ENCODE assay signal across 12 cellular contexts in genomic region chr1:177983087-177983823, GRCh38. TPM values are rescaled to one million over a fixed set of nuclear protein-coding genes. Genes with fewer than 3 reads are reported as not detected.
DNase-seq lines count a peak whose midpoint lies in the region; ATAC-seq and TF ChIP-seq lines count a peak whose summit lies in the region.
"Had no signal": no experiment of that assay in that cellular context is flagged by ENCODE, and none has a peak within 500 bp of the region (broad histone marks: within the 10 kb centered on the region; RNA-seq: fewer than 3 reads in every experiment).

No MANE protein-coding gene starts in this region.

- TF ChIP-seq POLR2A in IMR-90 (IDR thresholded peaks at IDR 0.05; ENCODE audit: low read depth, low read length): no peak

- 0 out of 2 replicates have a peak overlapping the region, but pooled peaks have one; percentile 35 for H2BK120ac ChIP-seq in IMR-90 (ENCODE audit: low read depth, low read length)

- ATAC-seq in IMR-90 (ENCODE audit: low read depth) (peak; percentile 35), GM21367 (IDR thresholded peaks at IDR 0.05; ENCODE audit: unreplicated experiment) (no peak)
- ATAC-seq in naive thymus-derived CD8-positive, alpha-beta T cell: no peak
- ATAC-seq: activated naive CD4-positive, alpha-beta T cell treated with anti-CD3 and anti-CD28 coated beads, Interleukin-2, amount 50 U/mL, for 72 hours; CD8-positive, alpha-beta T cell had no signal

- H3K27me3 ChIP-seq in IMR-90 (ENCODE audit: control insufficient read depth, insufficient read depth, low read length) (no peaks in the 10 kb centered on the region), adipocyte (replicated peaks; ENCODE audit: control insufficient read depth, insufficient read depth, low read length) (no peaks in the 10 kb centered on the region), left ventricle myocardium inferior (ENCODE audit: low read depth) (no peaks in the 10 kb centered on the region), smooth muscle cell (ENCODE audit: low read depth) (no peaks in the 10 kb centered on the region)

- TF ChIP-seq CTCF in IMR-90 (conservative IDR thresholded peaks at IDR 0.05; ENCODE audit: low read depth, low read length): no peak
- no peak for TF ChIP-seq CTCF in left ventricle myocardium inferior (IDR thresholded peaks at IDR 0.05; ENCODE audit: borderline replicate concordance)
- TF ChIP-seq CTCF in smooth muscle cell (IDR thresholded peaks at IDR 0.05; ENCODE audit: borderline replicate concordance, insufficient read depth, poor library complexity, severe bottlenecking): no peak

- no peak overlapping the region for H2BK20ac ChIP-seq in IMR-90 (ENCODE audit: low read depth, low read length)

- POLR2A ChIA-PET in IMR-90 (lab: Charles Lee; ENCODE audit: unreplicated experiment): no interaction called here
- POLR2A ChIA-PET in activated CD4-positive, alpha-beta T cell treated with anti-CD3 and anti-CD28 coated beads, Interleukin-2, amount 10 ng/mL, durations not matched to agents 7 days and 5 days (lab: Charles Lee): no interaction called here
- POLR2A ChIA-PET in naive thymus-derived CD8-positive, alpha-beta T cell (lab: Charles Lee): no interaction called here

- H2AK9ac ChIP-seq in IMR-90 (replicated peaks; ENCODE audit: low read depth, low read length, poor library complexity): no peak overlapping the region

- peak overlapping the region; percentile 36; the same call in 1 of the 2 replicates for H3K23ac ChIP-seq in IMR-90 (ENCODE audit: low read depth, low read length)

- H4K91ac ChIP-seq in IMR-90 (ENCODE audit: insufficient read depth, low read depth, low read length): no peak overlapping the region

- no peak overlapping the region for H3K4me3 Mint-ChIP-seq in activated CD4-positive, alpha-beta T cell treated with anti-CD3 and anti-CD28 coated beads, Interleukin-2, amount 10 ng/mL, durations not matched to agents 7 days and 5 days
- H3K4me3 Mint-ChIP-seq in naive thymus-derived CD8-positive, alpha-beta T cell: no peak overlapping the region
- H3K4me3 Mint-ChIP-seq: CD8-positive, alpha-beta T cell had no signal

- no peak for TF ChIP-seq RAD21 in IMR-90 (IDR thresholded peaks at IDR 0.05; ENCODE audit: low read length)

- H3K27me3 Mint-ChIP-seq in activated CD4-positive, alpha-beta T cell treated with anti-CD3 and anti-CD28 coated beads, Interleukin-2, amount 10 ng/mL, durations not matched to agents 7 days and 5 days: no peaks in the 10 kb centered on the region
- H3K27me3 Mint-ChIP-seq in naive thymus-derived CD8-positive, alpha-beta T cell: peaks cover 0 to 10% (median 0%) of the 10 kb centered on the region in 5 donors

- H3K9me1 ChIP-seq in IMR-90 (ENCODE audit: insufficient read depth, low read length): no peaks in the 10 kb centered on the region

- no peaks in the 10 kb centered on the region for H3K9me3 Mint-ChIP-seq in activated CD4-positive, alpha-beta T cell treated with anti-CD3 and anti-CD28 coated beads, Interleukin-2, amount 10 ng/mL, durations not matched to agents 7 days and 5 days
- H3K9me3 Mint-ChIP-seq in naive thymus-derived CD8-positive, alpha-beta T cell: peaks cover 0 to 18% (median 13%) of the 10 kb centered on the region in 9 donors

- WGBS in IMR-90 (ENCODE audit: extremely low coverage in 2 of 2, insufficient read length in 1 of 2), 2 experiments: 80% methylated on average over 1 of the region's 7 CpGs; no CpG with 5 or more reads in 1 of the 2 experiments
- WGBS in smooth muscle cell (ENCODE audit: low lambda C conversion rate): 84% methylated on average over 7 of the region's 7 CpGs

- no peak overlapping the region for H3K56ac ChIP-seq in IMR-90 (ENCODE audit: extremely low read depth, insufficient read depth, low read length)

- no peak overlapping the region for H2BK5ac ChIP-seq in IMR-90 (ENCODE audit: low read depth, low read length, poor library complexity, severe bottlenecking)

- H3K9me3 ChIP-seq in IMR-90 (ENCODE audit: control insufficient read depth, insufficient read depth, low read length) (no peaks in the 10 kb centered on the region), adipocyte (ENCODE audit: control insufficient read depth, low read length) (no peaks in the 10 kb centered on the region), left ventricle myocardium inferior (replicated peaks) (no peaks in the 10 kb centered on the region), smooth muscle cell (replicated peaks; ENCODE audit: low read depth) (no peaks in the 10 kb centered on the region)

- H4K20me1 ChIP-seq in IMR-90 (ENCODE audit: insufficient read depth, low read length) (no peaks in the 10 kb centered on the region), smooth muscle cell (ENCODE audit: low read depth) (no peaks in the 10 kb centered on the region)

- H3K18ac ChIP-seq in IMR-90 (ENCODE audit: low read depth, low read length): no peak overlapping the region

- H4K5ac ChIP-seq in IMR-90 (ENCODE audit: low read depth, low read length): peak overlapping the region; percentile 36; the same call in 1 of the 2 replicates

- peak overlapping the region; percentile 39; the same call in 1 of the 2 replicates for H3K14ac ChIP-seq in IMR-90 (replicated peaks; ENCODE audit: low read depth, low read length)

- H3K4me3 ChIP-seq in IMR-90 (ENCODE audit: insufficient read depth, low read depth, low read length) (no peak overlapping the region), adipocyte (ENCODE audit: low read length) (peak overlapping the region; percentile 66), left ventricle myocardium inferior (peak overlapping the region; percentile 13), smooth muscle cell (peak overlapping the region; percentile 31)

- intact Hi-C loops in IMR-90 (cut with micrococcal nuclease) (no loop called here), left ventricle myocardium inferior (cut with micrococcal nuclease) (no loop called here)

- no peak overlapping the region for H2BK15ac ChIP-seq in IMR-90 (ENCODE audit: low read depth, low read length)

- H3K79me1 ChIP-seq in IMR-90 (ENCODE audit: low read depth in 1 of 2, low read length in 2 of 2): peaks cover 0 to 3% of the 10 kb centered on the region in 2 experiments; a peak in 1 of 4 replicates

- DNase-seq in IMR-90 (peak; percentile 10), adipocyte (ENCODE audit: low read depth) (peak; percentile 9), left ventricle myocardium inferior (no peak), smooth muscle cell (lab: John Stamatoyannopoulos, UW; ENCODE audit: unreplicated experiment) (no peak), RKO (ENCODE audit: low spot score) (no peak)
- no peak for DNase-seq in activated CD4-positive, alpha-beta T cell treated with anti-CD3 and anti-CD28 coated beads, Interleukin-2, amount 10 ng/mL, durations not matched to agents 7 days and 5 days
- DNase-seq in naive thymus-derived CD8-positive, alpha-beta T cell: no peak
- DNase-seq: CD8-positive, alpha-beta T cell; SIG-M5; small intestine had no signal

- no peak overlapping the region; the same call in 1 of the 2 replicates for H3K4me2 ChIP-seq in IMR-90 (ENCODE audit: low read depth, low read length)
- peak overlapping the region; percentile 81 for H3K4me2 ChIP-seq in smooth muscle cell

- peak overlapping the region; percentile 55; the same call in 1 of the 2 replicates for H3K4ac ChIP-seq in IMR-90 (ENCODE audit: low read depth, low read length)

- no peaks in the 10 kb centered on the region for H3K36me3 Mint-ChIP-seq in activated CD4-positive, alpha-beta T cell treated with anti-CD3 and anti-CD28 coated beads, Interleukin-2, amount 10 ng/mL, durations not matched to agents 7 days and 5 days (ENCODE audit: low read depth)
- no peaks in the 10 kb centered on the region for H3K36me3 Mint-ChIP-seq in naive thymus-derived CD8-positive, alpha-beta T cell
- H3K36me3 Mint-ChIP-seq: activated naive CD4-positive, alpha-beta T cell treated with anti-CD3 and anti-CD28 coated beads, Interleukin-2, amount 50 U/mL, for 72 hours; CD8-positive, alpha-beta T cell had no signal

- H3K4me1 ChIP-seq in IMR-90 (ENCODE audit: control insufficient read depth, insufficient read depth, low read length): peaks cover 2% of the 10 kb centered on the region; the same call in 1 of the 2 replicates
- peaks cover 14% of the 10 kb centered on the region for H3K4me1 ChIP-seq in adipocyte (ENCODE audit: control insufficient read depth, insufficient read depth, low read length)
- H3K4me1 ChIP-seq in left ventricle myocardium inferior: peaks cover 34% of the 10 kb centered on the region
- H3K4me1 ChIP-seq in smooth muscle cell (ENCODE audit: low read depth): peaks cover 15% of the 10 kb centered on the region

- CTCF ChIA-PET in IMR-90 (lab: Yijun Ruan, JAX): interaction anchor here (0.7 kb wide), 1 partner anchor 213 kb away, joined by 3 read pairs; no protein-coding TSS in a partner anchor
- CTCF ChIA-PET in activated CD4-positive, alpha-beta T cell treated with anti-CD3 and anti-CD28 coated beads, Interleukin-2, amount 10 ng/mL, durations not matched to agents 7 days and 5 days (lab: Charles Lee): interaction anchor here (0.7 kb wide), 1 partner anchor 25 kb away, joined by 3 read pairs; no protein-coding TSS in a partner anchor

- no peak overlapping the region for H2AK5ac ChIP-seq in IMR-90 (ENCODE audit: low read depth, low read length)

- H3K9ac ChIP-seq in IMR-90 (ENCODE audit: low read depth, low read length): no peak overlapping the region
- H3K9ac ChIP-seq in adipocyte (ENCODE audit: low read length): peak overlapping the region; percentile 74
- H3K9ac ChIP-seq in smooth muscle cell (ENCODE audit: low read depth): peak overlapping the region; percentile 69

- no peaks in the 10 kb centered on the region for H3K79me2 ChIP-seq in smooth muscle cell (ENCODE audit: low read depth)

- H3K36me3 ChIP-seq in IMR-90 (ENCODE audit: control insufficient read depth, insufficient read depth, low read length) (no peaks in the 10 kb centered on the region), adipocyte (ENCODE audit: control insufficient read depth, insufficient read depth, low read length, severe bottlenecking) (no peaks in the 10 kb centered on the region), left ventricle myocardium inferior (no peaks in the 10 kb centered on the region), smooth muscle cell (ENCODE audit: low read depth) (no peaks in the 10 kb centered on the region)

- H3K27ac ChIP-seq in IMR-90 (ENCODE audit: insufficient read depth, low read length) (no peak overlapping the region), left ventricle myocardium inferior (replicated peaks) (peak overlapping the region; percentile 44), smooth muscle cell (ENCODE audit: low read depth) (peak overlapping the region; percentile 87)

- dilution Hi-C loops in IMR-90 (cut with HindIII; ENCODE audit: low sequenced_read_pairs, unreplicated experiment): no loop called here

- H2AFZ ChIP-seq in IMR-90 (replicated peaks; ENCODE audit: low read length, poor library complexity) (peak overlapping the region; percentile 29), smooth muscle cell (ENCODE audit: low read depth) (peak overlapping the region; percentile 93)

- BruUV-seq in IMR-90 (replicated peaks; lab: Mats Ljungman, UMichigan): no TSS peak

- in situ Hi-C loops in IMR-90 (cut with MboI; ENCODE audit: low sequenced_read_pairs): no loop called here

- H3K27ac Mint-ChIP-seq in activated CD4-positive, alpha-beta T cell treated with anti-CD3 and anti-CD28 coated beads, Interleukin-2, amount 10 ng/mL, durations not matched to agents 7 days and 5 days: no peak overlapping the region
- no peak overlapping the region for H3K27ac Mint-ChIP-seq in naive thymus-derived CD8-positive, alpha-beta T cell
- H3K27ac Mint-ChIP-seq: activated naive CD4-positive, alpha-beta T cell treated with anti-CD3 and anti-CD28 coated beads, Interleukin-2, amount 50 U/mL, for 72 hours; CD8-positive, alpha-beta T cell had no signal

- H3K4me1 Mint-ChIP-seq in activated CD4-positive, alpha-beta T cell treated with anti-CD3 and anti-CD28 coated beads, Interleukin-2, amount 10 ng/mL, durations not matched to agents 7 days and 5 days: no peaks in the 10 kb centered on the region
- peaks cover 0 to 2% (median 0%) of the 10 kb centered on the region in 4 donors for H3K4me1 Mint-ChIP-seq in naive thymus-derived CD8-positive, alpha-beta T cell

- peak overlapping the region in 1 of 2 experiments; percentile 62; a peak in 2 of 4 replicates for H4K8ac ChIP-seq in IMR-90 (ENCODE audit: low read depth in 2 of 2, low read length in 2 of 2)

- peaks cover 4% of the 10 kb centered on the region for H3F3A ChIP-seq in smooth muscle cell (ENCODE audit: low read depth)

RNA-seq across cellular contexts. Expression of gene SEC16B, which starts 13.4 kb away (rescaled TPM):
- total RNA-seq in IMR-90 (2012; rRNA removed) (2.8 and 4.3 TPM in 2 replicates), left ventricle myocardium inferior (1.9 TPM), smooth muscle cell (2.9 and 3.2 TPM in 2 replicates)
- polyA plus RNA-seq in IMR-90 (2012; rRNA removed) (3.4 and 4.3 TPM in 2 replicates), smooth muscle cell (4.3 and 5.9 TPM in 2 replicates)
- 2.0 and 2.2 TPM in 2 replicates for polyA plus RNA-seq in IMR-90 (2012; cell fraction: cytosol; rRNA removed)
- 11.8 and 15.0 TPM in 2 replicates for polyA plus RNA-seq in IMR-90 (2012; cell fraction: nucleus; rRNA removed; ENCODE audit: low replicate concordance)
- under 1 TPM in 1 of 2 experiments, not detected in 1; 0.23 TPM for total RNA-seq in activated CD4-positive, alpha-beta T cell treated with anti-CD3 and anti-CD28 coated beads, Interleukin-2, amount 10 ng/mL, durations not matched to agents 7 days and 5 days
- total RNA-seq in naive thymus-derived CD8-positive, alpha-beta T cell: not detected
- not detected for polyA plus RNA-seq in naive thymus-derived CD8-positive, alpha-beta T cell
- total RNA-seq: activated naive CD4-positive, alpha-beta T cell treated with anti-CD3 and anti-CD28 coated beads, Interleukin-2, amount 50 U/mL, for 72 hours; CD8-positive, alpha-beta T cell had no signal

Comparison
In these comparisons a context has a peak if more than half of its experiments do, and no peak if none do; other contexts are left out.
1. DNase-seq: peak in IMR-90 (single experiment) and adipocyte (single experiment); none in left ventricle myocardium inferior (single experiment), smooth muscle cell (single experiment), activated CD4-positive, alpha-beta T cell treated with anti-CD3 and anti-CD28 coated beads, Interleukin-2, amount 10 ng/mL, durations not matched to agents 7 days and 5 days (single experiment), RKO (single experiment) and naive thymus-derived CD8-positive, alpha-beta T cell (0 of 10).